ENCODE assay signal across 13 cellular contexts in the genomic region with DNA sequence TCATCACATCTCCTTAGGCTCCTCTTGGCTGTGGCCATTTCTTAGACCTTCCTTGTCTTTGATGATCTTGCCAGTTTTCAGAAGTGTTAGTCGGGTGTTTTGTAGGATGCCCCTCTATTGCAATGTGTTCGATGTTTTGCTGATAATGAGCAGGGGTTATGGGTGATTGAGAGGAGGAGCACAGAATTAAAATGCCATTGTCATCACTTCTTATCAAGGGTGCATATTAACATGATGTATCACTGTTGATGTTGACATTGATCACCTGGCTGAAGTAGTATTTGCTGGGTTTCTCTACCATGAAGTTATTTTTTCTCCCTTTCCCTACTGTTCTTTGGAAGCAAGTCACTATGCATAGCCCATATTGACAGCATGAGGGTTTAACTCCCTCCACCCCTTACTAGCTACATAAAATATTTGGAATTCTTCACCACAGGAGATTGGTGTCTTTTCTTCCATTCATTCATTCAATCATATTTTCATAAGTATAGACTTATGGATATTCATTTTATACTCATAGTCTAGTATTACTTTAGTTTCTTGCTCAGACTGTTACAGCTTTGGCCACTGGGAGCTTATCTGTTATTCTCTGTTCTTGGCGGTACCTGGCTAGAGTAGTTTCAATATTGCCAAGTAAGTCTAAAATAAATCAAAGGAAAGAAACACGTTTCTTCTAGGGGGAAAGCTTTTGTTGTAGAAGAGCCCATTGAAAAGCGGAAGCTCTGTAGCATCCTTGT.
"Had no signal": no experiment of that assay in that cellular context is flagged by ENCODE, and none has a peak within 500 bp of the region (broad histone marks: within the 10 kb centered on the region; RNA-seq: fewer than 3 reads in every experiment).

No MANE protein-coding gene starts in this region.

- H3K9me3 ChIP-seq: left ventricle myocardium inferior, suprapubic skin had no signal

- H3K27me3 Mint-ChIP-seq: activated naive CD4-positive, alpha-beta T cell treated with anti-CD3 and anti-CD28 coated beads, Interleukin-2, amount 50 U/mL, for 24 hours had no signal

- H3K4me3 Mint-ChIP-seq: activated CD4-positive, alpha-beta T cell treated with anti-CD3 and anti-CD28 coated beads, Interleukin-2, amount 10 ng/mL, durations not matched to agents 24 days and 14 days; activated naive CD4-positive, alpha-beta T cell treated with anti-CD3 and anti-CD28 coated beads, Interleukin-2, amount 50 U/mL, for 24 hours; natural killer cell treated with Interleukin-12 subunit alpha and Interleukin-12 subunit beta and Interleukin-15 and Interleukin-18, amount 100 ng/mL, for 72 hours; WTC11 had no signal

- H3K27ac ChIP-seq: left ventricle myocardium inferior, suprapubic skin had no signal

- H3K4me3 ChIP-seq: left ventricle myocardium inferior, suprapubic skin had no signal

- ATAC-seq: natural killer cell treated with Interleukin-12 subunit alpha and Interleukin-12 subunit beta and Interleukin-15 and Interleukin-18, amount 100 ng/mL, for 72 hours; stimulated activated naive CD8-positive, alpha-beta T cell treated with anti-CD3 and anti-CD28 coated beads, Interleukin-15, Interleukin-2, amounts not matched to agents 100 U/mL and 50 U/mL, for 24 hours; WTC11 had no signal

- H3K27me3 ChIP-seq: suprapubic skin had no signal

- H3K36me3 Mint-ChIP-seq: activated naive CD4-positive, alpha-beta T cell treated with anti-CD3 and anti-CD28 coated beads, Interleukin-2, amount 50 U/mL, for 24 hours; natural killer cell treated with Interleukin-12 subunit alpha and Interleukin-12 subunit beta and Interleukin-15 and Interleukin-18, amount 100 ng/mL, for 72 hours had no signal

- H3K9me3 Mint-ChIP-seq: activated naive CD4-positive, alpha-beta T cell treated with anti-CD3 and anti-CD28 coated beads, Interleukin-2, amount 50 U/mL, for 24 hours; natural killer cell treated with Interleukin-12 subunit alpha and Interleukin-12 subunit beta and Interleukin-15 and Interleukin-18, amount 100 ng/mL, for 72 hours had no signal

- DNase-seq: activated CD4-positive, alpha-beta T cell treated with anti-CD3 and anti-CD28 coated beads, Interleukin-2, amount 10 ng/mL, durations not matched to agents 24 days and 14 days; activated T-cell treated with anti-CD3 and anti-CD28 coated beads, Interleukin-2, amount 50 U/mL, for 1 hour; caudate nucleus; cortex of kidney; effector memory CD4-positive, alpha-beta T cell; left ventricle myocardium inferior; mesenchymal stem cell; stimulated activated CD4-positive, alpha-beta T cell treated with anti-CD3 and anti-CD28 coated beads, Interleukin-2, amount 100 ng/mL, for 48 hours; stimulated activated naive CD8-positive, alpha-beta T cell treated with anti-CD3 and anti-CD28 coated beads, Interleukin-15, Interleukin-2, amounts not matched to agents 100 U/mL and 50 U/mL, for 24 hours had no signal

- H3K27ac Mint-ChIP-seq: activated CD4-positive, alpha-beta T cell treated with anti-CD3 and anti-CD28 coated beads, Interleukin-2, amount 10 ng/mL, durations not matched to agents 24 days and 14 days; activated naive CD4-positive, alpha-beta T cell treated with anti-CD3 and anti-CD28 coated beads, Interleukin-2, amount 50 U/mL, for 24 hours; natural killer cell treated with Interleukin-12 subunit alpha and Interleukin-12 subunit beta and Interleukin-15 and Interleukin-18, amount 100 ng/mL, for 72 hours; WTC11 had no signal
